Comparison of ENCODE assay signal across 33 cellular contexts in the genomic region with DNA sequence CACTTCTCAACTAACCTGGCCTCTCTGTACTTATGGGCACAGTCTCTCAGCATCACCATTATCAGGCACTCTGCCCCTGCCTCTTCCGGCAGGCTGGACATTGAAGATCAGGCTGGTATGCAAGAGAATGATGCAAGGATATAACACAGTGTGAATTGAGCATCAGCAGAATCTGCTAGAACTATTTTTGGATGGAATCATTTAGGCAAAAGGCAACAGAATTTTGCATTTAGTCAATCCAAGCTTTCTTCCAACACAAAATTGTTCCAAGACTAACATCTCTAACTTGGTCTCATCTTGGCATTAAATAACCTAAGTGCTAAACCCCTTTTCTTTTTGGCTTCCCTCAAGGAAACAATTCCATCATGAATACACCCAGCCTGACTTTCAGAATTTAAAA.
A peak's percentile ranks its signal among the peaks of the same experiment; 100 is the strongest.
DNase-seq lines count a peak whose midpoint lies in the region; ATAC-seq, FAIRE-seq and TF ChIP-seq lines count a peak whose summit lies in the region.
"Had no signal": no experiment of that assay in that cellular context is flagged by ENCODE, and none has a peak within 500 bp of the region (broad histone marks: within the 10 kb centered on the region; RNA-seq: fewer than 3 reads in every experiment).

No MANE protein-coding gene starts in this region.

- BruUV-seq in MCF 10A (replicated peaks; lab: Mats Ljungman, UMichigan) (no TSS peak), OCI-LY7 (replicated peaks; lab: Mats Ljungman, UMichigan) (no TSS peak)

- CTCF ChIA-PET in MCF 10A (lab: Yijun Ruan, JAX) (interaction anchor here (0.7 to 1.2 kb wide), 2 partner anchors 83 to 148 kb away, joined by 4 read pairs; no protein-coding TSS in a partner anchor), OCI-LY7 (lab: Charles Lee; ENCODE audit: unreplicated experiment) (no interaction called here)

- H3K27me3 Mint-ChIP-seq in MCF 10A (ENCODE audit: insufficient read depth, unreplicated experiment) (no peaks in the 10 kb centered on the region), neural progenitor cell (ENCODE audit: insufficient read depth, low read depth) (no peaks in the 10 kb centered on the region)
- H3K27me3 Mint-ChIP-seq: activated CD4-positive, alpha-beta memory T cell treated with anti-CD3 and anti-CD28 coated beads for 36 hours; CD4-positive, CD25-positive, alpha-beta regulatory T cell; stimulated activated naive B cell treated with anti-CD40 and anti-IgM and Interleukin-4, amounts not matched to agents 10 μg/mL and 1 μg/mL and 100 μg/mL, for 72 hours had no signal

- no peak for ATAC-seq in GM19328 (IDR thresholded peaks at IDR 0.05; ENCODE audit: unreplicated experiment)
- no peak for ATAC-seq in GM19023 (IDR thresholded peaks at IDR 0.05; ENCODE audit: unreplicated experiment)
- ATAC-seq: activated CD4-positive, CD25-positive, alpha-beta regulatory T cell treated with anti-CD3 and anti-CD28 coated beads, Interleukin-2, amount 50 U/mL, for 24 hours; activated T-helper 17 cell treated with anti-CD3 and anti-CD28 coated beads, Interleukin-2, amount 50 U/mL, for 72 hours; GM12878; lower lobe of right lung; stimulated activated naive B cell treated with anti-CD40 and anti-IgM and Interleukin-4, amounts not matched to agents 10 μg/mL and 1 μg/mL and 100 μg/mL, for 72 hours had no signal

- peak; percentile 75 for FAIRE-seq in keratinocyte (lab: Jason Lieb, UNC)
- FAIRE-seq: D721Med, endometrium, GM12878, TTC549 had no signal

- intact Hi-C loops in MCF 10A (cut with micrococcal nuclease), result no loop called here
- intact Hi-C loops in breast epithelium (cut with DNase I; ENCODE audit: low total_unique reads), result no loop called here
- intact Hi-C loops in OCI-LY7 (cut with micrococcal nuclease; ENCODE audit: unreplicated experiment), result no loop called here

- H3K4me1 ChIP-seq in breast epithelium (no peaks in the 10 kb centered on the region), keratinocyte (ENCODE audit: control insufficient read depth, extremely low read depth, insufficient read depth, low read length) (peaks cover 8% of the 10 kb centered on the region), OCI-LY7 (ENCODE audit: insufficient read depth, low read length, poor library complexity, severe bottlenecking) (no peaks in the 10 kb centered on the region), neural progenitor cell (no peaks in the 10 kb centered on the region)
- H3K4me1 ChIP-seq: lower lobe of right lung, right lobe of liver, testis, vagina had no signal

- H3K9me3 ChIP-seq in breast epithelium (no peaks in the 10 kb centered on the region), keratinocyte (ENCODE audit: control insufficient read depth, low read depth, low read length) (no peaks in the 10 kb centered on the region), OCI-LY7 (ENCODE audit: low read length) (no peaks in the 10 kb centered on the region), neural progenitor cell (ENCODE audit: low read depth) (no peaks in the 10 kb centered on the region)
- H3K9me3 ChIP-seq: esophagus squamous epithelium, lower lobe of right lung, right lobe of liver, testis, vagina had no signal

- H3K9me2 ChIP-seq in OCI-LY7 (ENCODE audit: insufficient read depth, low read length), result no peaks in the 10 kb centered on the region

- H3K36me3 Mint-ChIP-seq in MCF 10A (ENCODE audit: insufficient read depth, unreplicated experiment), result no peaks in the 10 kb centered on the region
- no peaks in the 10 kb centered on the region for H3K36me3 Mint-ChIP-seq in neural progenitor cell
- H3K36me3 Mint-ChIP-seq: activated CD4-positive, alpha-beta memory T cell treated with anti-CD3 and anti-CD28 coated beads for 36 hours; CD4-positive, CD25-positive, alpha-beta regulatory T cell; stimulated activated naive B cell treated with anti-CD40 and anti-IgM and Interleukin-4, amounts not matched to agents 10 μg/mL and 1 μg/mL and 100 μg/mL, for 72 hours had no signal

- dilution Hi-C loops in keratinocyte (cut with MboI; ENCODE audit: extremely low pct_ligation_motif_present, low sequenced_read_pairs), result no loop called here

- no peak overlapping the region for H3K9ac ChIP-seq in keratinocyte (ENCODE audit: control insufficient read depth, extremely low read depth, insufficient read depth, low read length)
- no peak overlapping the region for H3K9ac ChIP-seq in neural progenitor cell
- H3K9ac ChIP-seq: KMS-11 had no signal

- no peaks in the 10 kb centered on the region for H3K9me1 ChIP-seq in keratinocyte (ENCODE audit: control insufficient read depth, extremely low read depth, insufficient read depth, low read length)

- no peak for TF ChIP-seq POLR2A in breast epithelium (IDR thresholded peaks at IDR 0.05)

- H3K36me3 ChIP-seq in breast epithelium, result no peaks in the 10 kb centered on the region
- no peaks in the 10 kb centered on the region for H3K36me3 ChIP-seq in keratinocyte (ENCODE audit: control insufficient read depth in 2 of 2, extremely low read depth in 1 of 2, insufficient read depth in 2 of 2, low read length in 2 of 2)
- H3K36me3 ChIP-seq in OCI-LY7 (ENCODE audit: insufficient read depth, low read length), result no peaks in the 10 kb centered on the region
- no peaks in the 10 kb centered on the region for H3K36me3 ChIP-seq in neural progenitor cell
- H3K36me3 ChIP-seq: esophagus squamous epithelium, lower lobe of right lung, right lobe of liver, vagina had no signal

- H3K9me3 Mint-ChIP-seq in MCF 10A (ENCODE audit: unreplicated experiment), result no peaks in the 10 kb centered on the region
- H3K9me3 Mint-ChIP-seq in neural progenitor cell, result no peaks in the 10 kb centered on the region
- H3K9me3 Mint-ChIP-seq: activated CD4-positive, alpha-beta memory T cell treated with anti-CD3 and anti-CD28 coated beads for 36 hours had no signal

- H3K27me3 ChIP-seq in breast epithelium (no peaks in the 10 kb centered on the region), keratinocyte (ENCODE audit: control insufficient read depth, extremely low read depth, insufficient read depth, low read length) (no peaks in the 10 kb centered on the region), neural progenitor cell (no peaks in the 10 kb centered on the region)
- H3K27me3 ChIP-seq: esophagus squamous epithelium, right lobe of liver, testis, vagina had no signal

- no peak overlapping the region for H3K4me3 ChIP-seq in breast epithelium
- H3K4me3 ChIP-seq in keratinocyte (ENCODE audit: control insufficient read depth in 2 of 3, extremely low read depth in 1 of 3, insufficient read depth in 2 of 3, low read depth in 1 of 3, low read length in 3 of 3), result no peak overlapping the region
- H3K4me3 ChIP-seq in OCI-LY7 (ENCODE audit: low read depth, low read length, poor library complexity, severe bottlenecking), result no peak overlapping the region
- H3K4me3 ChIP-seq in neural progenitor cell, result no peak overlapping the region
- H3K4me3 ChIP-seq: esophagus squamous epithelium, GM12878, lower lobe of right lung, right lobe of liver, testis, vagina had no signal

- H3K27ac ChIP-seq in breast epithelium (no peak overlapping the region), cingulate gyrus (ENCODE audit: low read depth, low read length) (peak overlapping the region; percentile 6), keratinocyte (ENCODE audit: control insufficient read depth, insufficient read depth, low read length) (no peak overlapping the region), OCI-LY7 (ENCODE audit: low read depth, low read length, poor library complexity, severe bottlenecking) (no peak overlapping the region), neural progenitor cell (no peak overlapping the region)
- H3K27ac ChIP-seq: 22Rv1, esophagus squamous epithelium, KMS-11, lower lobe of right lung, right lobe of liver, testis, vagina had no signal

- no peak overlapping the region for H2AFZ ChIP-seq in keratinocyte (ENCODE audit: control insufficient read depth, low read length)
- no peak overlapping the region for H2AFZ ChIP-seq in OCI-LY7 (ENCODE audit: low read length)
- H2AFZ ChIP-seq in neural progenitor cell (replicated peaks), result no peak overlapping the region

- DNase-seq in MCF 10A (ENCODE audit: unreplicated experiment), result no peak
- DNase-seq in breast epithelium (ENCODE audit: low spot score in 2 of 2), result no peak
- DNase-seq in keratinocyte (ENCODE audit: low read depth, low spot score), result no peak
- no peak for DNase-seq in OCI-LY7 (ENCODE audit: low spot score)
- no peak for DNase-seq in neural progenitor cell (ENCODE audit: low spot score)
- DNase-seq: activated CD4-positive, alpha-beta memory T cell treated with anti-CD3 and anti-CD28 coated beads for 36 hours; activated CD8-positive, alpha-beta memory T cell treated with anti-CD3 and anti-CD28 coated beads, Interleukin-2, amount 50 U/mL, for 48 hours; activated naive CD4-positive, alpha-beta T cell treated with anti-CD3 and anti-CD28 coated beads, Interleukin-2, amount 50 U/mL, for 16 hours; amygdala; CD4-positive, CD25-positive, alpha-beta regulatory T cell; esophagus squamous epithelium; GOT3; lower lobe of right lung; NCI-H1417 treated with DMSO at 0.1 percent for 48 hours; NCI-H345; right lobe of liver; stimulated activated CD4-positive, alpha-beta T cell treated with anti-CD3 and anti-CD28 coated beads, Interleukin-4, amount 100 ng/mL, for 4 hours; stimulated activated naive B cell treated with anti-CD40 and anti-IgM and Interleukin-4, amounts not matched to agents 10 μg/mL and 1 μg/mL and 100 μg/mL, for 72 hours; testis had no signal

- H3K79me2 ChIP-seq in keratinocyte (ENCODE audit: control insufficient read depth, insufficient read depth, low read length) (no peaks in the 10 kb centered on the region), OCI-LY7 (ENCODE audit: insufficient read depth, low read depth, low read length) (no peaks in the 10 kb centered on the region), neural progenitor cell (ENCODE audit: low read depth) (no peaks in the 10 kb centered on the region)

- no peak overlapping the region for H3K4me3 Mint-ChIP-seq in MCF 10A (ENCODE audit: unreplicated experiment)
- H3K4me3 Mint-ChIP-seq in neural progenitor cell, result no peak overlapping the region
- H3K4me3 Mint-ChIP-seq: activated CD4-positive, alpha-beta memory T cell treated with anti-CD3 and anti-CD28 coated beads for 36 hours; activated T-helper 17 cell treated with anti-CD3 and anti-CD28 coated beads, Interleukin-2, amount 50 U/mL, for 72 hours; CD4-positive, CD25-positive, alpha-beta regulatory T cell; stimulated activated naive B cell treated with anti-CD40 and anti-IgM and Interleukin-4, amounts not matched to agents 10 μg/mL and 1 μg/mL and 100 μg/mL, for 72 hours; T-helper 1 cell treated with Interleukin-12 subunit alpha and Interleukin-12 subunit beta and Interleukin-4 antibody, amounts not matched to agents 30 μg/mL and 1 μg/mL, for 36 hours had no signal

- H3K4me1 Mint-ChIP-seq in MCF 10A (ENCODE audit: insufficient read depth, unreplicated experiment) (peaks cover 21% of the 10 kb centered on the region), neural progenitor cell (peaks cover 11% of the 10 kb centered on the region)
- H3K4me1 Mint-ChIP-seq: activated T-helper 17 cell treated with anti-CD3 and anti-CD28 coated beads, Interleukin-2, amount 50 U/mL, for 72 hours; CD4-positive, CD25-positive, alpha-beta regulatory T cell; stimulated activated naive B cell treated with anti-CD40 and anti-IgM and Interleukin-4, amounts not matched to agents 10 μg/mL and 1 μg/mL and 100 μg/mL, for 72 hours had no signal

- TF ChIP-seq CTCF in MCF 10A (IDR thresholded peaks at IDR 0.05; ENCODE audit: unreplicated experiment) (no peak), breast epithelium (IDR thresholded peaks at IDR 0.05) (no peak), keratinocyte (optimal IDR thresholded peaks at IDR 0.05 in 1 of 3, IDR thresholded peaks at IDR 0.05 in 1 of 3, conservative IDR thresholded peaks at IDR 0.05 in 1 of 3; ENCODE audit: extremely low read depth in 1 of 3, insufficient read depth in 2 of 3, low read length in 3 of 3) (no peak), OCI-LY7 (conservative IDR thresholded peaks at IDR 0.05; ENCODE audit: low read length) (no peak), neural progenitor cell (IDR thresholded peaks at IDR 0.05) (no peak)

- H4K20me1 ChIP-seq in keratinocyte (ENCODE audit: control insufficient read depth, extremely low read depth, insufficient read depth, low read length) (no peaks in the 10 kb centered on the region), OCI-LY7 (ENCODE audit: insufficient read depth, low read length) (no peaks in the 10 kb centered on the region), neural progenitor cell (ENCODE audit: low read depth) (no peaks in the 10 kb centered on the region)

- H3K27ac Mint-ChIP-seq in MCF 10A (ENCODE audit: low read depth, unreplicated experiment) (peak overlapping the region; percentile 10), neural progenitor cell (no peak overlapping the region)
- H3K27ac Mint-ChIP-seq: activated CD4-positive, alpha-beta memory T cell treated with anti-CD3 and anti-CD28 coated beads for 36 hours; activated T-helper 17 cell treated with anti-CD3 and anti-CD28 coated beads, Interleukin-2, amount 50 U/mL, for 72 hours; CD4-positive, CD25-positive, alpha-beta regulatory T cell; progenitor cell of endocrine pancreas; stimulated activated naive B cell treated with anti-CD40 and anti-IgM and Interleukin-4, amounts not matched to agents 10 μg/mL and 1 μg/mL and 100 μg/mL, for 72 hours; T-helper 1 cell treated with Interleukin-12 subunit alpha and Interleukin-12 subunit beta and Interleukin-4 antibody, amounts not matched to agents 30 μg/mL and 1 μg/mL, for 36 hours had no signal

- POLR2A ChIA-PET in MCF 10A (lab: Yijun Ruan, JAX), result interaction anchor here (0.6 to 1.1 kb wide), 4 partner anchors 11 to 1432 kb away, joined by 3 to 4 read pairs (median 3); no protein-coding TSS in a partner anchor
- POLR2A ChIA-PET in OCI-LY7 (lab: Charles Lee), result interaction anchor here (1.0 kb wide), 1 partner anchor 13 kb away, joined by 3 read pairs; no protein-coding TSS in a partner anchor

- H3K4me2 ChIP-seq in keratinocyte (ENCODE audit: control insufficient read depth, extremely low read depth, insufficient read depth, low read depth, low read length) (no peak overlapping the region), OCI-LY7 (ENCODE audit: low read length) (no peak overlapping the region), neural progenitor cell (no peak overlapping the region)
- H3K4me2 ChIP-seq: KMS-11 had no signal

- H3F3A ChIP-seq in neural progenitor cell (ENCODE audit: low read depth), result peaks cover 7% of the 10 kb centered on the region
